In genomic region chr16:987846-988245, GRCh38 we compare ENCODE assay signal across 2 cellular contexts.
TF ChIP-seq lines count a peak whose summit lies in the region.

No MANE protein-coding gene starts in this region.

TF ChIP-seq in SK-N-SH, 30 proteins besides CTCF, POLR2A, EP300 and RAD21 (continued from another document):
- TF ChIP-seq ZBTB33 (IDR thresholded peaks at IDR 0.05; ENCODE audit: borderline replicate concordance, low read depth) (no peak), RXRA (IDR thresholded peaks at IDR 0.05; ENCODE audit: borderline replicate concordance, low read depth) (no peak), REST (IDR thresholded peaks at IDR 0.05; ENCODE audit: low read depth, low read length) (no peak), SMC3 (IDR thresholded peaks at IDR 0.05; ENCODE audit: low read depth, low read length) (no peak)

TF ChIP-seq in SK-N-SH treated with all-trans-retinoic acid at 6 μM for 48 hours, 23 proteins besides CTCF, POLR2A, EP300 and RAD21 (continued from another document):
- no peak for TF ChIP-seq CSRNP3 (CRISPR knock-in tag; IDR thresholded peaks at IDR 0.05)
